ENCODE assay signal across 23 cellular contexts in the genomic region with DNA sequence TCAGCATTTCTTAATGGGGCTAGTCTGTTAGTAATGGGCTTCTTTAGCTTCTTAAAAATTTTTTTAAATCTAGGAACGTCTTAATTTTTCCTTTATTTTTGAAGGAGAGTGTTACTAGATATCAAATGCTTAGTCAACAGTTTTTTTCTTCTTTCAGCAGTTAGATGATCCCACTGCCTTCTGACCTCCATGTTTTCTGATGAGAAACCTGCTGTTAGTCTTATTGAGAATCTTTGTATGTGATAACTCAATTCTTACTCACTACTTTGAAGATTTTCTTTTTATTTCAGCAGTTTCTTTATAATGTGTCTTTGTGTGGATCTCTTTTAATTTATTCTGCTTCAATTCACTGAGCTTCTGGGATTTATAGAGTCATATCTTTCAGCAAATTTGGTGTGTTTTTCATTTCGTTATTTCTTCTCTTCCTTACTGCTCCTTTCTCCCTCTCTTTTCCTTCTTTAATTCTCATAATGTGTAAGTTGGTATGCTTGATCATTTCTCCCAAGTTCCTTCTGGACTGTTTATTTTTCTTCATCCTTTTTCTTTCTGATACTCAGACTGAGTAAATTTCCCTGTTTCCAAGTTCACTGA.
"Had no signal": no experiment of that assay in that cellular context is flagged by ENCODE, and none has a peak within 500 bp of the region (broad histone marks: within the 10 kb centered on the region; RNA-seq: fewer than 3 reads in every experiment).

No MANE protein-coding gene starts in this region.

- H3K9ac ChIP-seq: SK-N-SH had no signal

- H3K4me2 ChIP-seq: SK-N-SH had no signal

- H3K9me2 ChIP-seq: SK-N-SH had no signal

- H3K27ac ChIP-seq: RWPE1 had no signal

- ATAC-seq: Panc1, PC-3, T-cell had no signal

- DNase-seq: KBM-7, MV-4-11, NCI-H1048, NCI-H1105, NCI-H1417 treated with DMSO at 0.1 percent for 48 hours, NCI-H146, NCI-H187, NCI-H2029, NCI-H2081 treated with DMSO at 0.1 percent for 48 hours, NCI-H2171, NCI-H226, NCI-H446, NCI-H510A, NCI-H524 treated with DMSO at 0.1 percent for 48 hours, NCI-H69, NCI-H774, PC-3, SHP77, SK-N-SH, SW 1271, T-cell had no signal
